8 cellular contexts compared by ENCODE assay signal in the genomic region with DNA sequence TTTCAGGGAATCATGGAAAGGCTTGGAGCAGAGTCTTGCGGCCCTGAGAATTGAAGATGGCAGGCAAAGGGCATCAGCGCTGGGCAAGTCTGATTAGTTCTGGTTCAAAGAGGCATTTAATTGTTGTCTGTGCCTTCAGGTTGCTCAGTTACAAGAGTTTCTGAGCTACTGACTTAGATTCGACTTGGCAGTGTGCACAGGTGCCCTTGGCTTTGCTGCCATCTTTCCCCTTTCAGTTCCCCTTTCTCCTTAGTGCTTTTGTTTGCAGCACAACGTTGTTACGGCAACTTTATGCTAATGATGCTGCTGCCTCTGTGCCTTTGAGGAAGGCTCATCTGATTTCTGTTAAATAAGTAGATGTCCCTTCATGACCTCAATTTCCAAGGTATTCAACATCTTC.
DNase-seq lines count a peak whose midpoint lies in the region; ATAC-seq and TF ChIP-seq lines count a peak whose summit lies in the region.

No MANE protein-coding gene starts in this region.

- DNase-seq in NB4 (ENCODE audit: low read depth) (peak; percentile 56), iPS-NIHi11 (ENCODE audit: low spot score) (peak; percentile 12), HCEC 1CT (no peak), NCI-H446 treated with DMSO at 0.1 percent for 48 hours (lab: John Stamatoyannopoulos, UW) (no peak), GM13976 (ENCODE audit: low spot score) (no peak)
- DNase-seq in activated CD4-positive, alpha-beta T cell treated with anti-CD3 and anti-CD28 coated beads, Interleukin-2, amount 50 U/mL, for 4 hours = no peak

- ATAC-seq in GM18861 (IDR thresholded peaks at IDR 0.05; ENCODE audit: unreplicated experiment) (peak; percentile 96), HG02588 (IDR thresholded peaks at IDR 0.05; ENCODE audit: unreplicated experiment) (peak; percentile 97)

- no peak for TF ChIP-seq POLR2A in NB4 (IDR thresholded peaks at IDR 0.05; ENCODE audit: extremely low read depth, insufficient read length)

- TF ChIP-seq CTCF in NB4 (IDR thresholded peaks at IDR 0.05; ENCODE audit: low read depth, low read length) = no peak
- no peak for TF ChIP-seq CTCF in GM13976 (IDR thresholded peaks at IDR 0.05; ENCODE audit: borderline replicate concordance, control extremely low read depth, extremely low read depth, insufficient read depth, missing control alignments)

- no peak overlapping the region for H3K4me3 ChIP-seq in NB4 (ENCODE audit: low read depth, low read length)

- in situ Hi-C loops in GM13976 (cut with MboI; ENCODE audit: low sequenced_read_pairs, unreplicated experiment) = no loop called here

Comparison
In these comparisons a context has a peak if more than half of its experiments do, and no peak if none do; other contexts are left out.
1. DNase-seq: peak in NB4 (single experiment) and iPS-NIHi11 (single experiment); none in activated CD4-positive, alpha-beta T cell treated with anti-CD3 and anti-CD28 coated beads, Interleukin-2, amount 50 U/mL, for 4 hours (0 of 2), HCEC 1CT (single experiment), NCI-H446 treated with DMSO at 0.1 percent for 48 hours (single experiment) and GM13976 (single experiment).